ENCODE assay signal across 8 cellular contexts in the genomic region with DNA sequence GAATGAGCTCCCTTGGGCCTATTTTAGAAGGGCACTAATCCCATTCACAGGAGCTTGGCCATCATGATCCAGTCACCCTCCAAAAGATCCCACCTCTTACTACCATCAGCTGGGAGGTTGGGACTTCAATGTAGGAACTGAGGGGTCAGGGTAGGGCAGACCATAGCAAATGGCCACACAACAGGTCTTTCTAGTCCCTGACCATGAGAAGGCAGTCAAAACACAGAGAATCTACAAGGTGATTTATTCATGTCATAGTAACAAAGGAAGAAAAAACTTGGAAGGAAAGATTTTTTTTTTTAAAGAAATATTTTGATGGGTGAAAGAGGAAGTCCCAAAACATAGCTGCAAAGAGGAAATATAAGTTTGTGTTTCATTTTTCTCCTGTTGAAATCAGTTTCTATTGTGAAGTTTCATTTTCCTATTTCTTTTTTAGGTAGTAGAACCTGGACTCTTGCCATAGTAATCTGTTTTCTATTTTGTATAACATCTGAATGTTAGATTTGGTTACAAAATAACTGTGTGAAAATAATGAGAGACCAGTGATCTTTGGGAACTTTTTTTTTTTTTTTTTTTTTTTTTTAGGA. TPM values are rescaled to one million over a fixed set of nuclear protein-coding genes. Genes with fewer than 3 reads are reported as not detected.
DNase-seq lines count a peak whose midpoint lies in the region; ATAC-seq and TF ChIP-seq lines count a peak whose summit lies in the region.

No MANE protein-coding gene starts in this region.

- no peak overlapping the region for H4K91ac ChIP-seq in H9 (ENCODE audit: insufficient read length, low read depth, low read length)

- ATAC-seq in HG02588 (IDR thresholded peaks at IDR 0.05; ENCODE audit: unreplicated experiment) = no peak

- H3K79me2 ChIP-seq in H9 (ENCODE audit: insufficient read depth, low read length) = no peaks in the 10 kb centered on the region

- no peak for TF ChIP-seq CTCF in left ventricle myocardium inferior (IDR thresholded peaks at IDR 0.05; ENCODE audit: borderline replicate concordance)
- no peak for TF ChIP-seq CTCF in esophagus squamous epithelium (IDR thresholded peaks at IDR 0.05)
- no peak for TF ChIP-seq CTCF in uterus (IDR thresholded peaks at IDR 0.05)
- TF ChIP-seq CTCF in H9 (conservative IDR thresholded peaks at IDR 0.05) = no peak

- no peak overlapping the region for H3K23ac ChIP-seq in H9 (ENCODE audit: insufficient read length, low read depth, low read length)

- H2BK120ac ChIP-seq in H9 (ENCODE audit: low read depth, low read length, poor library complexity, severe bottlenecking) = no peak overlapping the region

- H2AK5ac ChIP-seq in H9 (ENCODE audit: insufficient read length, low read length) = no peak overlapping the region

- H3K9me3 Mint-ChIP-seq in H9 = no peaks in the 10 kb centered on the region

- H2BK15ac ChIP-seq in H9 (ENCODE audit: low read depth, low read length) = no peak overlapping the region

- no peak overlapping the region for H4K5ac ChIP-seq in H9 (ENCODE audit: insufficient read length, low read depth, low read length)

- H2BK20ac ChIP-seq in H9 (ENCODE audit: low read depth, low read length, poor library complexity, severe bottlenecking) = no peak overlapping the region

- no peak overlapping the region for H3K18ac ChIP-seq in H9 (ENCODE audit: insufficient read length, low read depth, low read length)

- no peak overlapping the region for H3K9ac ChIP-seq in H9 (ENCODE audit: extremely low read depth, insufficient read length, low read length)

- no peak overlapping the region for H3K4me3 ChIP-seq in left ventricle myocardium inferior
- H3K4me3 ChIP-seq in esophagus squamous epithelium = no peak overlapping the region
- H3K4me3 ChIP-seq in uterus = no peak overlapping the region

- H3K36me3 ChIP-seq in left ventricle myocardium inferior (no peaks in the 10 kb centered on the region), esophagus squamous epithelium (no peaks in the 10 kb centered on the region), uterus (no peaks in the 10 kb centered on the region)

- no peak overlapping the region for H2BK12ac ChIP-seq in H9 (ENCODE audit: insufficient read length, low read depth, low read length)

- no peaks in the 10 kb centered on the region for H3K79me1 ChIP-seq in H9 (ENCODE audit: insufficient read depth, low read depth, low read length, poor library complexity, severe bottlenecking)

- peak overlapping the region; percentile 41 for H3K27ac ChIP-seq in left ventricle myocardium inferior (replicated peaks)
- H3K27ac ChIP-seq in esophagus squamous epithelium = peak overlapping the region; percentile 32 to 83 (median 78)
- peak overlapping the region; percentile 27 to 41 for H3K27ac ChIP-seq in uterus
- H3K27ac ChIP-seq in H9 (ENCODE audit: insufficient read length, low read depth, low read length) = no peak overlapping the region

- H3K4me3 Mint-ChIP-seq in H9 = no peak overlapping the region

- no peak overlapping the region for H3T11ph ChIP-seq in H9 (ENCODE audit: low read length)

- no peaks in the 10 kb centered on the region for H3K23me2 ChIP-seq in H9 (ENCODE audit: insufficient read length, low read depth, low read length, poor library complexity, severe bottlenecking)

- H3K4me1 Mint-ChIP-seq in H9 = peaks cover 4% of the 10 kb centered on the region in 2 experiments; a peak in 1 of 4 replicates

- H4K20me1 ChIP-seq in H9 (ENCODE audit: control insufficient read depth, insufficient read depth, insufficient read length) = no peaks in the 10 kb centered on the region

- H3K4ac ChIP-seq in H9 (ENCODE audit: low read depth, low read length) = no peak overlapping the region

- H3K9me3 ChIP-seq in left ventricle myocardium inferior (replicated peaks) (no peaks in the 10 kb centered on the region), esophagus squamous epithelium (no peaks in the 10 kb centered on the region), uterus (no peaks in the 10 kb centered on the region), H9 (ENCODE audit: control insufficient read depth, low read depth, low read length) (no peaks in the 10 kb centered on the region)

- no peak overlapping the region for H4K8ac ChIP-seq in H9 (replicated peaks; ENCODE audit: insufficient read length, low read depth, low read length)

- TF ChIP-seq POLR2A in esophagus squamous epithelium (IDR thresholded peaks at IDR 0.05) (no peak), uterus (IDR thresholded peaks at IDR 0.05) (no peak)

- no peak overlapping the region for H3K4me2 ChIP-seq in H9 (ENCODE audit: insufficient read depth, insufficient read length, low read length)

- no peaks in the 10 kb centered on the region for H3K36me3 Mint-ChIP-seq in H9 (ENCODE audit: insufficient read depth in 1 of 3, low read depth in 3 of 3)

- no peak overlapping the region for H3K14ac ChIP-seq in H9 (ENCODE audit: insufficient read depth, low read length)

- H3K27ac Mint-ChIP-seq in H9 = no peak overlapping the region

- H2BK5ac ChIP-seq in H9 (ENCODE audit: insufficient read length, low read length) = no peak overlapping the region

- H2AFZ ChIP-seq in H9 (ENCODE audit: low read length) = no peak overlapping the region

- H3K27me3 ChIP-seq in left ventricle myocardium inferior (ENCODE audit: low read depth) (no peaks in the 10 kb centered on the region), esophagus squamous epithelium (no peaks in the 10 kb centered on the region), uterus (no peaks in the 10 kb centered on the region), H9 (ENCODE audit: insufficient read depth, low read length) (no peaks in the 10 kb centered on the region)

- H3K4me1 ChIP-seq in left ventricle myocardium inferior (peaks cover 30% of the 10 kb centered on the region), esophagus squamous epithelium (peaks cover 12 to 50% (median 15%) of the 10 kb centered on the region in 3 donors), uterus (no peaks in the 10 kb centered on the region), H9 (ENCODE audit: insufficient read depth, low read length) (no peaks in the 10 kb centered on the region)

- intact Hi-C loops in left ventricle myocardium inferior (cut with micrococcal nuclease) = no loop called here
- intact Hi-C loops in cardiac septum (cut with DNase I) = loop anchor here (10.0 kb wide), 1 partner anchor 48 kb away; no protein-coding TSS in a partner anchor
- intact Hi-C loops in esophagus squamous epithelium (cut with DNase I) = no loop called here
- intact Hi-C loops in uterus (cut with DNase I; ENCODE audit: low total_unique reads) = no loop called here

- DNase-seq in left ventricle myocardium inferior = no peak
- DNase-seq in cardiac septum (ENCODE audit: low spot score) = no peak
- peak; percentile 83 for DNase-seq in MV-4-11 (lab: John Stamatoyannopoulos, UW)
- no peak for DNase-seq in esophagus squamous epithelium (lab: John Stamatoyannopoulos, UW)
- no peak for DNase-seq in uterus
- no peak for DNase-seq in HuH-7.5 (ENCODE audit: low spot score)
- DNase-seq in H9 = no peak

- no peak overlapping the region for H3K56ac ChIP-seq in H9 (ENCODE audit: insufficient read length, low read depth, low read length)

- H3K27me3 Mint-ChIP-seq in H9 (ENCODE audit: low read depth) = no peaks in the 10 kb centered on the region

RNA-seq across cellular contexts. Expression of a gene that starts 23.5 kb away (rescaled TPM):
- 12.6 TPM for total RNA-seq in left ventricle myocardium inferior
- total RNA-seq in cardiac septum = 13.0 TPM
- total RNA-seq in esophagus squamous epithelium = 100 to 1,000 TPM in 2 of 4 donors, 10 to 100 TPM in 2; 61.7 to 128 (median 83.8) TPM
- 100 to 1,000 TPM in 1 of 4 donors, 10 to 100 TPM in 3; 26.9 to 163 (median 37.4) TPM for total RNA-seq in uterus
- not detected in 2 replicates for total RNA-seq in H9 (2021)

Comparison
In these comparisons a context has a peak if more than half of its experiments do, and no peak if none do; other contexts are left out.
1. RNA of a gene that starts 23.5 kb away (total RNA-seq): 61.7 to 128 TPM in esophagus squamous epithelium, 26.9 to 163 TPM in uterus, 13.0 TPM in cardiac septum (single experiment) and 12.6 TPM in left ventricle myocardium inferior (single experiment); not detected in H9; every median in the first group is over 10 times any median in the second.